Comparison of ENCODE assay signal across 22 cellular contexts in the genomic region with DNA sequence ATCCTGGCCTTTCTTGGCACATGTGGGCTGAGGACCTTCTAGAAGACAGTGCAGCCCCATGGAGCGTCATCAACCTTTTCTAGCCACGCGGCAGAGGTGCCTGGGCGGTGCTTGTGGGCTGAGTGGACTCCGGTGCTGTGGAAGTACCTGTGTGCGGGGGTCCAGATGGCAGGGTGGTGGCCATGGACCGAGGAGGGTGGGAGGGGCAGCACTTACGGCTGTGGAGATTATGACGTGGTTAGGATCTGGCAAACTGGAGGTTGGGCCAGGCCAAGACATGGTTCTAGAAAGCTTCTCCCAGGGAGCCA. TPM values are rescaled to one million over a fixed set of nuclear protein-coding genes. Genes with fewer than 3 reads are reported as not detected.
DNase-seq lines count a peak whose midpoint lies in the region; TF ChIP-seq lines count a peak whose summit lies in the region.
"Had no signal": no experiment of that assay in that cellular context is flagged by ENCODE, and none has a peak within 500 bp of the region (broad histone marks: within the 10 kb centered on the region; RNA-seq: fewer than 3 reads in every experiment).

No MANE protein-coding gene starts in this region.

- H3K9me3 ChIP-seq in BE2C (no peaks in the 10 kb centered on the region), ectodermal cell (ENCODE audit: control insufficient read depth, low read length) (no peaks in the 10 kb centered on the region), neural progenitor cell (ENCODE audit: low read depth) (no peaks in the 10 kb centered on the region)
- H3K9me3 ChIP-seq: lower lobe of right lung, psoas muscle, tibial artery had no signal

- H3K4me3 Mint-ChIP-seq in neural progenitor cell, result peak overlapping the region; percentile 89
- H3K4me3 Mint-ChIP-seq: activated CD4-positive, alpha-beta memory T cell treated with anti-CD3 and anti-CD28 coated beads, Interleukin-2, amount 10 ng/mL, durations not matched to agents 7 days and 5 days; T-helper 1 cell treated with Interleukin-12 subunit alpha and Interleukin-12 subunit beta and Interleukin-4 antibody, amounts not matched to agents 30 μg/mL and 1 μg/mL, for 36 hours had no signal

- H3K4me2 ChIP-seq in neural progenitor cell, result peak overlapping the region; percentile 94

- no peak overlapping the region for H3K9ac ChIP-seq in neural progenitor cell

- no peak for DNase-seq in BE2C
- DNase-seq in NCI-H69 (lab: John Stamatoyannopoulos, UW), result peak; percentile 29
- no peak for DNase-seq in neural progenitor cell (ENCODE audit: low spot score)
- no peak for DNase-seq in AG20443 (ENCODE audit: low spot score)
- no peak for DNase-seq in GM20000 (ENCODE audit: low spot score)
- DNase-seq in pons (ENCODE audit: low spot score), result no peak
- DNase-seq in NCI-H1417 (lab: John Stamatoyannopoulos, UW), result no peak
- DNase-seq: activated CD4-positive, alpha-beta memory T cell treated with anti-CD3 and anti-CD28 coated beads, Interleukin-2, amount 10 ng/mL, durations not matched to agents 7 days and 5 days; activated CD4-positive, CD25-positive, alpha-beta regulatory T cell treated with anti-CD3 and anti-CD28 coated beads, Interleukin-2, amount 50 U/mL, for 72 hours; activated CD8-positive, alpha-beta memory T cell treated with anti-CD3 and anti-CD28 coated beads, Interleukin-2, amount 50 U/mL, for 48 hours; GDM1; IMR-90; kidney; lower lobe of right lung; NCI-H2171; psoas muscle; stimulated activated naive CD8-positive, alpha-beta T cell treated with anti-CD3 and anti-CD28 coated beads, Interleukin-15, Interleukin-2, amounts not matched to agents 100 U/mL and 50 U/mL, for 24 hours; tibial artery had no signal

- H3K4me3 ChIP-seq in BE2C (ENCODE audit: low read depth, low read length) (peak overlapping the region; percentile 76), ectodermal cell (ENCODE audit: insufficient read depth, low read depth, low read length) (no peak overlapping the region), neural progenitor cell (peak overlapping the region; percentile 66)
- H3K4me3 ChIP-seq: lower lobe of right lung, psoas muscle, tibial artery had no signal

- no peaks in the 10 kb centered on the region; the same call in none of the 2 replicates for H3K36me3 ChIP-seq in BE2C
- H3K36me3 ChIP-seq in ectodermal cell (ENCODE audit: control insufficient read depth, insufficient read depth, low read length), result no peaks in the 10 kb centered on the region
- H3K36me3 ChIP-seq in neural progenitor cell, result no peaks in the 10 kb centered on the region
- H3K36me3 ChIP-seq: lower lobe of right lung, tibial artery had no signal

- peaks cover 50% of the 10 kb centered on the region for H3K79me2 ChIP-seq in neural progenitor cell (ENCODE audit: low read depth)

- WGBS in ectodermal cell, 2 experiments, result 83 to 84% methylated on average over 9 of the region's 9 CpGs

- no peak overlapping the region for H3K27ac Mint-ChIP-seq in neural progenitor cell
- H3K27ac Mint-ChIP-seq: activated CD4-positive, alpha-beta memory T cell treated with anti-CD3 and anti-CD28 coated beads, Interleukin-2, amount 10 ng/mL, durations not matched to agents 7 days and 5 days; activated naive CD4-positive, alpha-beta T cell treated with anti-CD3 and anti-CD28 coated beads, Interleukin-2, amount 50 U/mL, for 72 hours; activated T-helper 17 cell treated with anti-CD3 and anti-CD28 coated beads, Interleukin-2, amount 50 U/mL, for 72 hours; T-helper 1 cell treated with Interleukin-12 subunit alpha and Interleukin-12 subunit beta and Interleukin-4 antibody, amounts not matched to agents 30 μg/mL and 1 μg/mL, for 36 hours had no signal

- H3K4me1 Mint-ChIP-seq in neural progenitor cell, result peaks cover 60% of the 10 kb centered on the region
- H3K4me1 Mint-ChIP-seq: activated CD4-positive, alpha-beta memory T cell treated with anti-CD3 and anti-CD28 coated beads, Interleukin-2, amount 10 ng/mL, durations not matched to agents 7 days and 5 days; activated T-helper 17 cell treated with anti-CD3 and anti-CD28 coated beads, Interleukin-2, amount 50 U/mL, for 72 hours had no signal

- H4K20me1 ChIP-seq in neural progenitor cell (ENCODE audit: low read depth), result peaks cover 53% of the 10 kb centered on the region

- no peak for TF ChIP-seq CTCF in BE2C (IDR thresholded peaks at IDR 0.05; ENCODE audit: low read depth, low read length)
- TF ChIP-seq CTCF in neural progenitor cell (IDR thresholded peaks at IDR 0.05), result no peak
- no peak for TF ChIP-seq CTCF in GM20000 (IDR thresholded peaks at IDR 0.05; ENCODE audit: extremely low read depth, missing control alignments)

- H3K27me3 Mint-ChIP-seq in neural progenitor cell (ENCODE audit: insufficient read depth, low read depth), result peaks cover 16% of the 10 kb centered on the region

- peaks cover 1% of the 10 kb centered on the region for H3K36me3 Mint-ChIP-seq in neural progenitor cell
- H3K36me3 Mint-ChIP-seq: activated naive CD4-positive, alpha-beta T cell treated with anti-CD3 and anti-CD28 coated beads, Interleukin-2, amount 50 U/mL, for 72 hours had no signal

- H3K27me3 ChIP-seq in BE2C (no peaks in the 10 kb centered on the region), ectodermal cell (ENCODE audit: control insufficient read depth, insufficient read depth, low read length, poor library complexity, severe bottlenecking) (peaks cover 19% of the 10 kb centered on the region), neural progenitor cell (peaks cover 21% of the 10 kb centered on the region)
- H3K27me3 ChIP-seq: tibial artery had no signal

- no peaks in the 10 kb centered on the region for H3K9me3 Mint-ChIP-seq in neural progenitor cell
- H3K9me3 Mint-ChIP-seq: activated CD4-positive, alpha-beta memory T cell treated with anti-CD3 and anti-CD28 coated beads, Interleukin-2, amount 10 ng/mL, durations not matched to agents 7 days and 5 days; activated naive CD4-positive, alpha-beta T cell treated with anti-CD3 and anti-CD28 coated beads, Interleukin-2, amount 50 U/mL, for 72 hours; activated T-helper 17 cell treated with anti-CD3 and anti-CD28 coated beads, Interleukin-2, amount 50 U/mL, for 72 hours; T-helper 1 cell treated with Interleukin-12 subunit alpha and Interleukin-12 subunit beta and Interleukin-4 antibody, amounts not matched to agents 30 μg/mL and 1 μg/mL, for 36 hours had no signal

- H3F3A ChIP-seq in neural progenitor cell (ENCODE audit: low read depth), result peaks cover 18% of the 10 kb centered on the region

- H2AFZ ChIP-seq in neural progenitor cell (replicated peaks), result no peak overlapping the region

- peaks cover 26% of the 10 kb centered on the region for H3K4me1 ChIP-seq in BE2C
- H3K4me1 ChIP-seq in ectodermal cell (ENCODE audit: control insufficient read depth, insufficient read depth, low read length), result peaks cover 42% of the 10 kb centered on the region
- H3K4me1 ChIP-seq in neural progenitor cell, result peaks cover 46% of the 10 kb centered on the region

- H3K27ac ChIP-seq in ectodermal cell (ENCODE audit: insufficient read depth, low read depth, low read length, poor library complexity, severe bottlenecking) (peak overlapping the region; percentile 54), neural progenitor cell (no peak overlapping the region)
- H3K27ac ChIP-seq: lower lobe of right lung, psoas muscle, tibial artery had no signal

RNA-seq across cellular contexts. Expression of a gene that starts 2.0 kb away (rescaled TPM):
- 17.7 TPM for polyA plus RNA-seq in BE2C (2012; ENCODE audit: insufficient read depth, insufficient read length, low read depth)
- 31.6 TPM for polyA plus RNA-seq in ectodermal cell (2013, experiment 1 of 4)
- polyA plus RNA-seq in ectodermal cell (2013, experiment 2 of 4), result 29.2 TPM
- 23.5 TPM for polyA plus RNA-seq in ectodermal cell (2013, experiment 3 of 4)
- 24.8 TPM for polyA plus RNA-seq in ectodermal cell (2013, experiment 4 of 4)
- total RNA-seq in neural progenitor cell (ENCODE audit: low replicate concordance), result 28.7 and 41.3 TPM in 2 replicates
